ENCODE assay signal across 11 cellular contexts in the genomic region with DNA sequence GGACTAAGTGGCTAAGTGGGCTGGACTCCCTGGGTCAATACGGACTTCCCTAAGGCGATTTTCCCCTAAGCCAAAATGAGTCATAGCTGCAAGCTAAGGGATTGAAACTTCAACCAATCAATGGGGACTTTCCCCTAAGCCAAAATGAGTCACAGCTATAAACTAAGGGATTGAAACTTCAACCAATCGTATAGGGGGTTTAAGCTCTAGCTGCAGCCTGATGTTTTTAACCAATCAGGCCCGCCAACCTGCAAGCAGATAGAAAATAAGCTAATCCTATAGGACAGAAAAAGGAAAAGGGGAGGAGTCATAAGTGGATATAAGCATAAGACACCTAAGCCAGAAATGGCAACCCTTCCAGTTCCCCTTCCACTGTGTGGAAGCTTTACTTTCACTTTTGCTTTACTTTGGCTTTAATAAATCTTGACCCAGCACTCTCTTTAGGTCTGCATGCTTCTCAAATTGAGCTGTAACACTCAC.
DNase-seq lines count a peak whose midpoint lies in the region; ATAC-seq and TF ChIP-seq lines count a peak whose summit lies in the region.
"Had no signal": no experiment of that assay in that cellular context is flagged by ENCODE, and none has a peak within 500 bp of the region (broad histone marks: within the 10 kb centered on the region; RNA-seq: fewer than 3 reads in every experiment).

No MANE protein-coding gene starts in this region.

- peak; percentile 2 for DNase-seq in A673 (ENCODE audit: low spot score)
- peak; percentile 67 for DNase-seq in MV-4-11 (lab: John Stamatoyannopoulos, UW)
- DNase-seq in retina, result no peak
- no peak for DNase-seq in UCSD-AML1 (lab: John Stamatoyannopoulos, UW; ENCODE audit: unreplicated experiment)
- no peak for DNase-seq in activated CD4-positive, CD25-positive, alpha-beta regulatory T cell treated with anti-CD3 and anti-CD28 coated beads, Interleukin-2, amount 50 U/mL, for 72 hours
- DNase-seq in inferior parietal cortex (ENCODE audit: extremely low spot score), result no peak
- DNase-seq: CD4-positive, alpha-beta memory T cell; thyroid gland had no signal

- ATAC-seq in GM18868 (IDR thresholded peaks at IDR 0.05; ENCODE audit: unreplicated experiment) (peak; percentile 54), HG02678 (IDR thresholded peaks at IDR 0.05; ENCODE audit: unreplicated experiment) (peak; percentile 74)

- no peak for TF ChIP-seq CTCF in A673 (conservative IDR thresholded peaks at IDR 0.05; ENCODE audit: low read depth, low read length)

- no TSS peak for BruUV-seq in A673 (replicated peaks; lab: Mats Ljungman, UMichigan)

- POLR2A ChIA-PET in A673 (lab: Charles Lee; ENCODE audit: low non-redundant PET), result no interaction called here

- CTCF ChIA-PET in A673 (lab: Charles Lee), result no interaction called here

- no peak overlapping the region for H3K27ac ChIP-seq in A673 (ENCODE audit: low read depth, low read length, poor library complexity, severe bottlenecking)
- H3K27ac ChIP-seq: skin epidermis, thyroid gland had no signal

- no peaks in the 10 kb centered on the region for H3K9me3 ChIP-seq in A673 (ENCODE audit: low read depth, low read length, poor library complexity, severe bottlenecking)
- H3K9me3 ChIP-seq: thyroid gland had no signal

- no peaks in the 10 kb centered on the region for H3K36me3 ChIP-seq in A673 (ENCODE audit: insufficient read depth, low read length, poor library complexity, severe bottlenecking)
- H3K36me3 ChIP-seq: thyroid gland had no signal

- no peak overlapping the region for H3K4me3 ChIP-seq in A673 (ENCODE audit: low read depth, low read length, poor library complexity, severe bottlenecking)
- H3K4me3 ChIP-seq: skin epidermis, thyroid gland had no signal

- intact Hi-C loops in A673 (cut with micrococcal nuclease; ENCODE audit: unreplicated experiment), result no loop called here

- H3K27me3 ChIP-seq in A673 (replicated peaks; ENCODE audit: insufficient read depth, low read depth, low read length, poor library complexity), result no peaks in the 10 kb centered on the region
- H3K27me3 ChIP-seq: thyroid gland had no signal

- no peaks in the 10 kb centered on the region for H3K4me1 ChIP-seq in A673 (ENCODE audit: insufficient read depth, low read length, poor library complexity, severe bottlenecking)
- H3K4me1 ChIP-seq: thyroid gland had no signal

Comparison
In these comparisons a context has a peak if more than half of its experiments do, and no peak if none do; other contexts are left out.
1. DNase-seq: peak in A673 (single experiment) and MV-4-11 (single experiment); none in retina (single experiment), UCSD-AML1 (single experiment), activated CD4-positive, CD25-positive, alpha-beta regulatory T cell treated with anti-CD3 and anti-CD28 coated beads, Interleukin-2, amount 50 U/mL, for 72 hours (single experiment) and inferior parietal cortex (single experiment).